In genomic region chr7:108875139-108875538, GRCh38 we compare ENCODE assay signal across 10 cellular contexts.
DNase-seq lines count a peak whose midpoint lies in the region; ATAC-seq and TF ChIP-seq lines count a peak whose summit lies in the region.
"Had no signal": no experiment of that assay in that cellular context is flagged by ENCODE, and none has a peak within 500 bp of the region (broad histone marks: within the 10 kb centered on the region; RNA-seq: fewer than 3 reads in every experiment).

No MANE protein-coding gene starts in this region.

- no peak overlapping the region for H3K4me2 ChIP-seq in HCT116 (ENCODE audit: low read length)
- H3K4me2 ChIP-seq in SU-DHL-6 (ENCODE audit: low read depth, low read length, poor library complexity, severe bottlenecking) = no peak overlapping the region
- no peak overlapping the region for H3K4me2 ChIP-seq in mesendoderm (ENCODE audit: low read length)

- no peaks in the 10 kb centered on the region for H3K4me1 Mint-ChIP-seq in activated CD4-positive, alpha-beta T cell treated with anti-CD3 and anti-CD28 coated beads for 36 hours
- no peaks in the 10 kb centered on the region for H3K4me1 Mint-ChIP-seq in stimulated activated naive B cell treated with anti-CD40 and anti-IgM and Interleukin-4, amounts not matched to agents 10 μg/mL and 1 μg/mL and 100 μg/mL, for 72 hours

- no peak overlapping the region for H2AK5ac ChIP-seq in mesendoderm (ENCODE audit: low read length)

- intact Hi-C loops in activated CD4-positive, alpha-beta T cell treated with anti-CD3 and anti-CD28 coated beads for 36 hours (cut with DNase I, micrococcal nuclease) = loop anchor here in 1 of 2 experiments (2.0 kb wide), 1 partner anchor 262 kb away; no protein-coding TSS in a partner anchor
- intact Hi-C loops in HCT116 (cut with micrococcal nuclease) = no loop called here

- RAD21 ChIA-PET in HCT116 (lab: Charles Lee; ENCODE audit: low non-redundant PET in 1 of 2, low total read pairs in 2 of 2, uncharacterized antibody in 2 of 2, unreplicated experiment in 2 of 2) = no interaction called here

- H3K18ac ChIP-seq in mesendoderm (ENCODE audit: low read length) = no peak overlapping the region

- no TSS peak for BruUV-seq in HCT116 (replicated peaks; lab: Mats Ljungman, UMichigan)

- H3F3A ChIP-seq in SU-DHL-6 (ENCODE audit: insufficient read depth) = no peaks in the 10 kb centered on the region

- no peak overlapping the region for H3K4ac ChIP-seq in mesendoderm (ENCODE audit: low read depth, low read length)

- no peak overlapping the region for H3K27ac ChIP-seq in HCT116 (ENCODE audit: low read depth, low read length)
- H3K27ac ChIP-seq in SU-DHL-6 (ENCODE audit: low read depth, low read length) = no peak overlapping the region
- H3K27ac ChIP-seq in mesendoderm (ENCODE audit: low read depth, low read length) = no peak overlapping the region
- H3K27ac ChIP-seq: sigmoid colon had no signal

- no peaks in the 10 kb centered on the region for H3K27me3 ChIP-seq in HCT116 (ENCODE audit: insufficient read depth, low read length)
- H3K27me3 ChIP-seq in SU-DHL-6 (ENCODE audit: low read length) = no peaks in the 10 kb centered on the region
- no peaks in the 10 kb centered on the region for H3K27me3 ChIP-seq in mesendoderm (ENCODE audit: insufficient read depth, low read length, poor library complexity)
- H3K27me3 ChIP-seq: sigmoid colon had no signal

- ATAC-seq in activated CD4-positive, alpha-beta T cell treated with anti-CD3 and anti-CD28 coated beads for 36 hours = no peak
- ATAC-seq in HCT116 (peak; percentile 67), GM21515 (IDR thresholded peaks at IDR 0.05; ENCODE audit: unreplicated experiment) (no peak), HG03457 (IDR thresholded peaks at IDR 0.05; ENCODE audit: unreplicated experiment) (no peak)
- no peak for ATAC-seq in stimulated activated naive B cell treated with anti-CD40 and anti-IgM and Interleukin-4, amounts not matched to agents 10 μg/mL and 1 μg/mL and 100 μg/mL, for 72 hours (replicated peaks)
- ATAC-seq: activated CD4-positive, CD25-positive, alpha-beta regulatory T cell treated with anti-CD3 and anti-CD28 coated beads, Interleukin-2, amount 50 U/mL, for 24 hours had no signal

- TF ChIP-seq CTCF in HCT116 (IDR thresholded peaks at IDR 0.05 in 2 of 3, conservative IDR thresholded peaks at IDR 0.05 in 1 of 3; ENCODE audit: borderline replicate concordance in 1 of 3, insufficient read depth in 1 of 3, low read depth in 2 of 3, low read length in 2 of 3) (peak in 2 of 3 experiments; percentile 60 to 75; a peak in 4 of 6 replicates), SU-DHL-6 (IDR thresholded peaks at IDR 0.05; ENCODE audit: insufficient read depth, low read length, poor library complexity, severe bottlenecking) (peak; percentile 51)

- H3K79me2 ChIP-seq in HCT116 (ENCODE audit: insufficient read depth, low read length) (no peaks in the 10 kb centered on the region), SU-DHL-6 (ENCODE audit: insufficient read depth, low read length) (no peaks in the 10 kb centered on the region), mesendoderm (ENCODE audit: control insufficient read depth, insufficient read depth, low read length) (no peaks in the 10 kb centered on the region)

- H3K9me2 ChIP-seq in HCT116 (ENCODE audit: insufficient read depth) (no peaks in the 10 kb centered on the region), SU-DHL-6 (replicated peaks; ENCODE audit: insufficient read depth, low read length) (no peaks in the 10 kb centered on the region)

- WGBS in mesendoderm (ENCODE audit: extremely low coverage, insufficient coverage, low lambda C conversion rate) = no CpG with 5 or more reads among the region's 4 CpGs

- no peak overlapping the region for H4K8ac ChIP-seq in mesendoderm (ENCODE audit: low read depth, low read length)

- H4K20me1 ChIP-seq in HCT116 (ENCODE audit: insufficient read depth) (no peaks in the 10 kb centered on the region), SU-DHL-6 (ENCODE audit: low read depth, low read length) (no peaks in the 10 kb centered on the region)

- H3K9me3 Mint-ChIP-seq in activated CD4-positive, alpha-beta T cell treated with anti-CD3 and anti-CD28 coated beads for 36 hours (ENCODE audit: low read depth) = peaks cover 1% of the 10 kb centered on the region
- peaks cover 9 to 15% of the 10 kb centered on the region in 2 donors for H3K9me3 Mint-ChIP-seq in stimulated activated naive B cell treated with anti-CD40 and anti-IgM and Interleukin-4, amounts not matched to agents 10 μg/mL and 1 μg/mL and 100 μg/mL, for 72 hours

- H3K27me3 Mint-ChIP-seq in activated CD4-positive, alpha-beta T cell treated with anti-CD3 and anti-CD28 coated beads for 36 hours = no peaks in the 10 kb centered on the region
- H3K27me3 Mint-ChIP-seq in stimulated activated naive B cell treated with anti-CD40 and anti-IgM and Interleukin-4, amounts not matched to agents 10 μg/mL and 1 μg/mL and 100 μg/mL, for 72 hours = no peaks in the 10 kb centered on the region

- H2BK120ac ChIP-seq in mesendoderm (ENCODE audit: low read depth, low read length) = no peak overlapping the region

- TF ChIP-seq POLR2A in HCT116 (IDR thresholded peaks at IDR 0.05; ENCODE audit: borderline replicate concordance, extremely low read depth, insufficient read depth, insufficient read length) = no peak

- H3K4me3 Mint-ChIP-seq in activated CD4-positive, alpha-beta T cell treated with anti-CD3 and anti-CD28 coated beads for 36 hours = no peak overlapping the region
- H3K4me3 Mint-ChIP-seq in stimulated activated naive B cell treated with anti-CD40 and anti-IgM and Interleukin-4, amounts not matched to agents 10 μg/mL and 1 μg/mL and 100 μg/mL, for 72 hours = no peak overlapping the region

- H3K9ac ChIP-seq in HCT116 (ENCODE audit: low read length) (no peak overlapping the region), SU-DHL-6 (ENCODE audit: low read length) (no peak overlapping the region), mesendoderm (ENCODE audit: low read length) (no peak overlapping the region)

- H3K56ac ChIP-seq in mesendoderm (ENCODE audit: low read length) = no peak overlapping the region

- H4K5ac ChIP-seq in mesendoderm (ENCODE audit: low read length) = no peak overlapping the region

- H3K27ac Mint-ChIP-seq in activated CD4-positive, alpha-beta T cell treated with anti-CD3 and anti-CD28 coated beads for 36 hours = no peak overlapping the region
- H3K27ac Mint-ChIP-seq in stimulated activated naive B cell treated with anti-CD40 and anti-IgM and Interleukin-4, amounts not matched to agents 10 μg/mL and 1 μg/mL and 100 μg/mL, for 72 hours = no peak overlapping the region

- no peaks in the 10 kb centered on the region for H3K36me3 Mint-ChIP-seq in activated CD4-positive, alpha-beta T cell treated with anti-CD3 and anti-CD28 coated beads for 36 hours (ENCODE audit: low read depth)
- no peaks in the 10 kb centered on the region for H3K36me3 Mint-ChIP-seq in stimulated activated naive B cell treated with anti-CD40 and anti-IgM and Interleukin-4, amounts not matched to agents 10 μg/mL and 1 μg/mL and 100 μg/mL, for 72 hours

- no peak overlapping the region for H3K23ac ChIP-seq in mesendoderm (ENCODE audit: low read length)

- no peak overlapping the region for H2AFZ ChIP-seq in HCT116 (ENCODE audit: low read depth, low read length, poor library complexity, severe bottlenecking)
- no peak overlapping the region for H2AFZ ChIP-seq in SU-DHL-6 (ENCODE audit: low read depth, low read length, severe bottlenecking)

- H3K79me1 ChIP-seq in mesendoderm (ENCODE audit: low read length) = no peaks in the 10 kb centered on the region

- H2BK5ac ChIP-seq in mesendoderm (ENCODE audit: low read length) = no peak overlapping the region

- H3K4me1 ChIP-seq in HCT116 (ENCODE audit: control insufficient read depth in 1 of 2, insufficient read depth in 2 of 2, low read length in 2 of 2) (no peaks in the 10 kb centered on the region), mesendoderm (ENCODE audit: control insufficient read depth, low read depth, low read length) (no peaks in the 10 kb centered on the region)
- H3K4me1 ChIP-seq: sigmoid colon had no signal

- DNase-seq in activated CD4-positive, alpha-beta T cell treated with anti-CD3 and anti-CD28 coated beads for 36 hours = peak; percentile 46
- DNase-seq in activated CD4-positive, alpha-beta T cell treated with anti-CD3 and anti-CD28 coated beads, Interleukin-2, amount 50 U/mL, for 1 hour = no peak
- DNase-seq in HCT116 (ENCODE audit: low read depth, low spot score) = peak; percentile 15
- peak; percentile 47 for DNase-seq in mesendoderm
- DNase-seq in stimulated activated naive B cell treated with anti-CD40 and anti-IgM and Interleukin-4, amounts not matched to agents 10 μg/mL and 1 μg/mL and 100 μg/mL, for 72 hours = no peak
- DNase-seq: sigmoid colon had no signal

- CTCF ChIA-PET in activated CD4-positive, alpha-beta T cell treated with anti-CD3 and anti-CD28 coated beads for 36 hours (lab: Charles Lee) = no interaction called here
- CTCF ChIA-PET in HCT116 (lab: Charles Lee) = no interaction called here

- H3K36me3 ChIP-seq in HCT116 (ENCODE audit: control insufficient read depth in 1 of 2, insufficient read depth in 2 of 2, low read length in 2 of 2) = no peaks in the 10 kb centered on the region
- no peaks in the 10 kb centered on the region for H3K36me3 ChIP-seq in SU-DHL-6 (ENCODE audit: low read length)
- no peaks in the 10 kb centered on the region for H3K36me3 ChIP-seq in mesendoderm (ENCODE audit: control insufficient read depth, insufficient read depth, low read length)
- H3K36me3 ChIP-seq: sigmoid colon had no signal

- H2BK15ac ChIP-seq in mesendoderm (replicated peaks; ENCODE audit: low read depth) = no peak overlapping the region

- 0 out of 2 replicates have a peak, but pooled peaks have one; percentile 27 for TF ChIP-seq RAD21 in HCT116 (IDR thresholded peaks at IDR 0.05; ENCODE audit: low read depth)

- H3K4me3 ChIP-seq in HCT116 (replicated peaks in 1 of 2; ENCODE audit: low read depth in 1 of 2, low read length in 2 of 2) (no peak overlapping the region), SU-DHL-6 (ENCODE audit: insufficient read depth, low read length, poor library complexity, severe bottlenecking) (no peak overlapping the region), mesendoderm (ENCODE audit: low read length) (no peak overlapping the region)
- H3K4me3 ChIP-seq: sigmoid colon had no signal

- no peaks in the 10 kb centered on the region for H3K9me3 ChIP-seq in HCT116 (ENCODE audit: control insufficient read depth in 1 of 2, insufficient read depth in 1 of 2, low read depth in 1 of 2, low read length in 2 of 2)
- H3K9me3 ChIP-seq in SU-DHL-6 (ENCODE audit: insufficient read depth, low read length) = no peaks in the 10 kb centered on the region

- POLR2A ChIA-PET in activated CD4-positive, alpha-beta T cell treated with anti-CD3 and anti-CD28 coated beads for 36 hours (lab: Charles Lee) = no interaction called here
- POLR2A ChIA-PET in HCT116 (lab: Charles Lee) = no interaction called here

TF ChIP-seq in HCT116, 20 proteins besides CTCF, POLR2A, EP300 and RAD21 (continues in another document):
- no peak for TF ChIP-seq ZFX (IDR thresholded peaks at IDR 0.05)
- no peak for TF ChIP-seq POLR2AphosphoS5 (IDR thresholded peaks at IDR 0.05; ENCODE audit: low read depth, low read length)

Comparison
In these comparisons a context has a peak if more than half of its experiments do, and no peak if none do; other contexts are left out.
1. DNase-seq: peak in activated CD4-positive, alpha-beta T cell treated with anti-CD3 and anti-CD28 coated beads for 36 hours (single experiment), HCT116 (single experiment) and mesendoderm (single experiment); none in activated CD4-positive, alpha-beta T cell treated with anti-CD3 and anti-CD28 coated beads, Interleukin-2, amount 50 U/mL, for 1 hour (single experiment) and stimulated activated naive B cell treated with anti-CD40 and anti-IgM and Interleukin-4, amounts not matched to agents 10 μg/mL and 1 μg/mL and 100 μg/mL, for 72 hours (single experiment).